Comparison of ENCODE assay signal across 14 cellular contexts in genomic region chr5:124698774-124699173, GRCh38. TPM values are rescaled to one million over a fixed set of nuclear protein-coding genes. Genes with fewer than 3 reads are reported as not detected.
DNase-seq lines count a peak whose midpoint lies in the region; ATAC-seq and TF ChIP-seq lines count a peak whose summit lies in the region.
"Had no signal": no experiment of that assay in that cellular context is flagged by ENCODE, and none has a peak within 500 bp of the region (broad histone marks: within the 10 kb centered on the region; RNA-seq: fewer than 3 reads in every experiment).

No MANE protein-coding gene starts in this region.

- H4K20me1 ChIP-seq in DOHH2 (ENCODE audit: control insufficient read depth, insufficient read depth, low read depth, low read length), result no peaks in the 10 kb centered on the region

- no peak overlapping the region for H3K27ac Mint-ChIP-seq in endothelial cell (ENCODE audit: unreplicated experiment)
- H3K27ac Mint-ChIP-seq: activated T-helper 17 cell treated with anti-CD3 and anti-CD28 coated beads, Interleukin-2, amount 50 U/mL, for 72 hours; B cell had no signal

- H3K4me3 ChIP-seq in DOHH2 (ENCODE audit: low read length) (no peak overlapping the region), body of pancreas (no peak overlapping the region), iPS-20b (ENCODE audit: low read length) (no peak overlapping the region), gastrocnemius medialis (no peak overlapping the region)

- no peak for ATAC-seq in body of pancreas
- no peak for ATAC-seq in gastrocnemius medialis
- ATAC-seq: activated T-helper 17 cell treated with anti-CD3 and anti-CD28 coated beads, Interleukin-2, amount 50 U/mL, for 72 hours; WTC11 had no signal

- in situ Hi-C loops in gastrocnemius medialis (cut with MboI; ENCODE audit: low sequenced_read_pairs in 4 of 4), result no loop called here

- no peak overlapping the region for H3K4me3 Mint-ChIP-seq in endothelial cell (ENCODE audit: unreplicated experiment)
- H3K4me3 Mint-ChIP-seq: activated T-helper 17 cell treated with anti-CD3 and anti-CD28 coated beads, Interleukin-2, amount 50 U/mL, for 72 hours; B cell; WTC11 had no signal

- WGBS in body of pancreas, 2 donors, result 56 to 85% methylated on average over 1 of the region's 1 CpG

- H3K4me2 ChIP-seq in DOHH2 (ENCODE audit: low read length), result peak overlapping the region; percentile 43; the same call in 1 of the 2 replicates

- H3K4me1 ChIP-seq in DOHH2 (ENCODE audit: control insufficient read depth, low read length), result peaks cover 69% of the 10 kb centered on the region
- peaks cover 40% of the 10 kb centered on the region for H3K4me1 ChIP-seq in body of pancreas
- H3K4me1 ChIP-seq in iPS-20b (ENCODE audit: insufficient read depth, low read length), result peaks cover 55% of the 10 kb centered on the region
- peaks cover 39 to 59% of the 10 kb centered on the region in 2 donors for H3K4me1 ChIP-seq in gastrocnemius medialis

- peaks cover 4% of the 10 kb centered on the region for H3K36me3 Mint-ChIP-seq in endothelial cell (ENCODE audit: low read depth, unreplicated experiment)

- no peaks in the 10 kb centered on the region for H3K27me3 Mint-ChIP-seq in endothelial cell (ENCODE audit: unreplicated experiment)
- H3K27me3 Mint-ChIP-seq: B cell had no signal

- peak overlapping the region; percentile 6; the same call in 1 of the 2 replicates for H3K9ac ChIP-seq in iPS-20b (ENCODE audit: low read depth, low read length)
- H3K9ac ChIP-seq: parathyroid adenoma had no signal

- DNase-seq in body of pancreas (no peak), gastrocnemius medialis (no peak), endothelial cell (ENCODE audit: low spot score) (no peak), superior temporal gyrus (ENCODE audit: extremely low spot score) (no peak), activated T-cell treated with anti-CD3 and anti-CD28 coated beads for 4 hours (no peak), T1000 (lab: John Stamatoyannopoulos, UW) (no peak)
- DNase-seq: effector CD4-positive, alpha-beta T cell; Karpas-422 had no signal

- H3K27me3 ChIP-seq in DOHH2 (ENCODE audit: control insufficient read depth, low read length) (no peaks in the 10 kb centered on the region), body of pancreas (no peaks in the 10 kb centered on the region), iPS-20b (ENCODE audit: insufficient read depth, low read length) (no peaks in the 10 kb centered on the region), gastrocnemius medialis (no peaks in the 10 kb centered on the region)

- H3K79me2 ChIP-seq in DOHH2 (ENCODE audit: control insufficient read depth, low read length), result peaks cover 89% of the 10 kb centered on the region
- H3K79me2 ChIP-seq: parathyroid adenoma had no signal

- peaks cover 45% of the 10 kb centered on the region for H3K36me3 ChIP-seq in DOHH2 (ENCODE audit: control insufficient read depth, low read length)
- no peaks in the 10 kb centered on the region for H3K36me3 ChIP-seq in body of pancreas (replicated peaks in 1 of 2; ENCODE audit: insufficient read depth in 1 of 2, low read depth in 2 of 2)
- peaks cover 24% of the 10 kb centered on the region for H3K36me3 ChIP-seq in iPS-20b (ENCODE audit: insufficient read depth, low read depth, low read length)
- H3K36me3 ChIP-seq in gastrocnemius medialis, result no peaks in the 10 kb centered on the region

- intact Hi-C loops in body of pancreas (cut with DNase I) (no loop called here), gastrocnemius medialis (cut with DNase I; ENCODE audit: low total_unique reads) (no loop called here)

- no peaks in the 10 kb centered on the region for H3K9me3 Mint-ChIP-seq in endothelial cell (ENCODE audit: unreplicated experiment)
- H3K9me3 Mint-ChIP-seq: activated T-helper 17 cell treated with anti-CD3 and anti-CD28 coated beads, Interleukin-2, amount 50 U/mL, for 72 hours; WTC11 had no signal

- H3K4me1 Mint-ChIP-seq in endothelial cell (ENCODE audit: unreplicated experiment), result peaks cover 36% of the 10 kb centered on the region
- H3K4me1 Mint-ChIP-seq: activated T-helper 17 cell treated with anti-CD3 and anti-CD28 coated beads, Interleukin-2, amount 50 U/mL, for 72 hours had no signal

- H3F3A ChIP-seq in DOHH2 (ENCODE audit: control insufficient read depth, insufficient read depth), result peaks cover 18% of the 10 kb centered on the region

- H3K9me2 ChIP-seq in DOHH2 (replicated peaks; ENCODE audit: control insufficient read depth, low read length), result no peaks in the 10 kb centered on the region

- TF ChIP-seq POLR2A in body of pancreas (IDR thresholded peaks at IDR 0.05), result no peak
- TF ChIP-seq POLR2A in gastrocnemius medialis (IDR thresholded peaks at IDR 0.05), result no peak

- H3K27ac ChIP-seq in DOHH2 (ENCODE audit: low read depth, low read length) (no peak overlapping the region), body of pancreas (peak overlapping the region; percentile 47 to 72 (median 60)), iPS-20b (ENCODE audit: low read length) (no peak overlapping the region), gastrocnemius medialis (peak overlapping the region; percentile 6 to 63 (median 45))
- H3K27ac ChIP-seq: parathyroid adenoma had no signal

- TF ChIP-seq CTCF in DOHH2 (IDR thresholded peaks at IDR 0.05; ENCODE audit: low read depth, low read length, poor library complexity, severe bottlenecking) (no peak), body of pancreas (IDR thresholded peaks at IDR 0.05) (no peak), gastrocnemius medialis (IDR thresholded peaks at IDR 0.05 in 4 of 5, conservative IDR thresholded peaks at IDR 0.05 in 1 of 5) (no peak), endothelial cell (IDR thresholded peaks at IDR 0.05; ENCODE audit: unreplicated experiment) (no peak)

- H3K9me3 ChIP-seq in DOHH2 (ENCODE audit: control insufficient read depth, insufficient read depth, low read length), result no peaks in the 10 kb centered on the region
- H3K9me3 ChIP-seq in body of pancreas, result no peaks in the 10 kb centered on the region
- H3K9me3 ChIP-seq in iPS-20b (ENCODE audit: insufficient read depth, low read depth, low read length), result no peaks in the 10 kb centered on the region
- no peaks in the 10 kb centered on the region for H3K9me3 ChIP-seq in gastrocnemius medialis

RNA-seq across cellular contexts. Expression of gene ZNF608, which starts 47.7 kb away (rescaled TPM):
- total RNA-seq in body of pancreas (10 to 100 TPM; 30.1 to 33.6 TPM), gastrocnemius medialis (10 to 100 TPM in 3 of 4 donors, 1 to 10 TPM in 1; 7.3 to 27.4 (median 17.5) TPM), endothelial cell (ENCODE audit: unreplicated experiment) (88.0 TPM)
- total RNA-seq: activated T-helper 17 cell treated with anti-CD3 and anti-CD28 coated beads, Interleukin-2, amount 50 U/mL, for 72 hours had no signal

Comparison
In these comparisons a context has a peak if more than half of its experiments do, and no peak if none do; other contexts are left out.
1. H3K27ac ChIP-seq: peak in body of pancreas (4 of 4) and gastrocnemius medialis (4 of 4); none in DOHH2 (single experiment) and iPS-20b (single experiment).